22 cellular contexts compared by ENCODE assay signal in the genomic region with DNA sequence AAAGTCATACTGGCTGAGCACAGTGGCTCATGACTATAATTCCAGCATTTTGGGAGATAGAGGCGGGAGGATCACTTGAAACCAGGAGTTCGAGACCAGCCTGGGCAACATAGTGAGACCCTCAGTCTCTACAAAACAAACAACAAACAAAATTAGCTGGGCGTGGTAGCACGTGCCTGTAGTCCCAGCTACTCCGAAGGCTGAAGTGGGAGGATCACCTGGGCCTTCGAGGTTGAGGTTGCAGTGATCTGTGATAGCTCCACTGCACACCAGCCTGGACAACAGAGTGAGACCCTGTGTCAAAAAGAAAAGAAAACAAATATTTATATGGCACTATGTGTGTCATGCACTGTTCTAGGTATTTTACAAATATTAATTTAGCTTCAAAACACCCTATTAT.
DNase-seq lines count a peak whose midpoint lies in the region; ATAC-seq and TF ChIP-seq lines count a peak whose summit lies in the region.
"Had no signal": no experiment of that assay in that cellular context is flagged by ENCODE, and none has a peak within 500 bp of the region (broad histone marks: within the 10 kb centered on the region; RNA-seq: fewer than 3 reads in every experiment).

No MANE protein-coding gene starts in this region.

- H3K4ac ChIP-seq in H9 (ENCODE audit: low read depth, low read length): no peak overlapping the region
- H3K4ac ChIP-seq in mesendoderm (ENCODE audit: low read depth, low read length): peak overlapping the region; percentile 70

- H3K23me2 ChIP-seq in H9 (ENCODE audit: insufficient read length, low read depth, low read length, poor library complexity, severe bottlenecking): peaks cover 5% of the 10 kb centered on the region

- no peak for ATAC-seq in activated CD8-positive, alpha-beta T cell treated with anti-CD3 and anti-CD28 coated beads, Interleukin-2, amount 10 ng/mL, durations not matched to agents 7 days and 5 days
- ATAC-seq: A549 had no signal

- no peak overlapping the region for H3K4me3 ChIP-seq in HUES64 (ENCODE audit: low read length)
- H3K4me3 ChIP-seq in mesendoderm (ENCODE audit: low read length): no peak overlapping the region
- H3K4me3 ChIP-seq: A549; BLaER1 treated with 17β-estradiol and CSF1 and Interleukin-3, amounts not matched to agents 10 nM and 100 nM; HAP-1 had no signal

- CTCF ChIA-PET in activated CD8-positive, alpha-beta T cell treated with anti-CD3 and anti-CD28 coated beads, Interleukin-2, amount 10 ng/mL, durations not matched to agents 7 days and 5 days (lab: Charles Lee): no interaction called here

- no peak overlapping the region for H3K4me2 ChIP-seq in H9 (ENCODE audit: insufficient read depth, insufficient read length, low read length)
- H3K4me2 ChIP-seq in mesendoderm (ENCODE audit: low read length): no peak overlapping the region
- H3K4me2 ChIP-seq: A549; BLaER1 treated with 17β-estradiol and CSF1 and Interleukin-3, amounts not matched to agents 10 nM and 100 nM had no signal

- H2BK5ac ChIP-seq in H9 (ENCODE audit: insufficient read length, low read length) (no peak overlapping the region), mesendoderm (ENCODE audit: low read length) (no peak overlapping the region)

- H2AK5ac ChIP-seq in H9 (ENCODE audit: insufficient read length, low read length) (no peak overlapping the region), mesendoderm (ENCODE audit: low read length) (no peak overlapping the region)

- H3K4me1 Mint-ChIP-seq in H9: peaks cover 38 to 48% of the 10 kb centered on the region in 2 experiments
- no peaks in the 10 kb centered on the region for H3K4me1 Mint-ChIP-seq in activated CD8-positive, alpha-beta T cell treated with anti-CD3 and anti-CD28 coated beads, Interleukin-2, amount 10 ng/mL, durations not matched to agents 7 days and 5 days (ENCODE audit: low read depth)
- H3K4me1 Mint-ChIP-seq: CD8-positive, alpha-beta memory T cell had no signal

- POLR2A ChIA-PET in activated CD8-positive, alpha-beta T cell treated with anti-CD3 and anti-CD28 coated beads, Interleukin-2, amount 10 ng/mL, durations not matched to agents 7 days and 5 days (lab: Charles Lee): no interaction called here

- H3K56ac ChIP-seq in H9 (ENCODE audit: insufficient read length, low read depth, low read length): no peak overlapping the region
- H3K56ac ChIP-seq in mesendoderm (ENCODE audit: low read length): no peak overlapping the region

- H3K27ac ChIP-seq in H9 (ENCODE audit: insufficient read length, low read depth, low read length): no peak overlapping the region
- peak overlapping the region; percentile 17; the same call in 1 of the 2 replicates for H3K27ac ChIP-seq in HUES64 (ENCODE audit: low read depth, low read length)
- no peak overlapping the region for H3K27ac ChIP-seq in mesendoderm (ENCODE audit: low read depth, low read length)
- H3K27ac ChIP-seq: A549; BLaER1 treated with 17β-estradiol and CSF1 and Interleukin-3, amounts not matched to agents 10 nM and 100 nM had no signal

- TF ChIP-seq CTCF in H9 (conservative IDR thresholded peaks at IDR 0.05): no peak

- DNase-seq in H9: no peak
- no peak for DNase-seq in mesendoderm
- DNase-seq in COLO829 (ENCODE audit: low spot score): no peak
- DNase-seq in activated CD8-positive, alpha-beta T cell treated with anti-CD3 and anti-CD28 coated beads, Interleukin-2, amount 10 ng/mL, durations not matched to agents 7 days and 5 days: no peak
- no peak for DNase-seq in ureter (ENCODE audit: low spot score)
- DNase-seq: 8988T; ACHN; AML-193; BE2C; Calu3; CD4-positive, alpha-beta T cell; CD8-positive, alpha-beta memory T cell; COR-L47; DMS53; DMS79 treated with DMSO at 0.1 percent for 48 hours; GF-D8; GOT3 had no signal

- H2BK12ac ChIP-seq in H9 (ENCODE audit: insufficient read length, low read depth, low read length): no peak overlapping the region

- no peak overlapping the region for H4K91ac ChIP-seq in H9 (ENCODE audit: insufficient read length, low read depth, low read length)

- H3K18ac ChIP-seq in H9 (ENCODE audit: insufficient read length, low read depth, low read length) (no peak overlapping the region), mesendoderm (ENCODE audit: low read length) (peak overlapping the region; percentile 47)

- no peaks in the 10 kb centered on the region; the same call in 1 of the 2 replicates for H3K4me1 ChIP-seq in H9 (ENCODE audit: insufficient read depth, low read length)
- H3K4me1 ChIP-seq in HUES64 (ENCODE audit: insufficient read depth, low read length): peaks cover 46% of the 10 kb centered on the region
- H3K4me1 ChIP-seq in mesendoderm (ENCODE audit: control insufficient read depth, low read depth, low read length): peaks cover 9% of the 10 kb centered on the region
- H3K4me1 ChIP-seq: BE2C had no signal

- H3K27ac Mint-ChIP-seq in H9: peak overlapping the region in 2 of 3 experiments; percentile 82 to 89; a peak in 2 of 7 replicates
- H3K27ac Mint-ChIP-seq in activated CD8-positive, alpha-beta T cell treated with anti-CD3 and anti-CD28 coated beads, Interleukin-2, amount 10 ng/mL, durations not matched to agents 7 days and 5 days: no peak overlapping the region
- H3K27ac Mint-ChIP-seq: CD4-positive, alpha-beta T cell had no signal

- H3K9ac ChIP-seq in H9 (ENCODE audit: extremely low read depth, insufficient read length, low read length) (no peak overlapping the region), HUES64 (ENCODE audit: low read depth, low read length) (no peak overlapping the region), mesendoderm (ENCODE audit: low read length) (no peak overlapping the region)
- H3K9ac ChIP-seq: BLaER1 treated with 17β-estradiol and CSF1 and Interleukin-3, amounts not matched to agents 10 nM and 100 nM had no signal

- H2BK120ac ChIP-seq in H9 (ENCODE audit: low read depth, low read length, poor library complexity, severe bottlenecking) (no peak overlapping the region), mesendoderm (ENCODE audit: low read depth, low read length) (peak overlapping the region; percentile 82)

- H3T11ph ChIP-seq in H9 (ENCODE audit: low read length): no peak overlapping the region

- no CpG with 5 or more reads among the region's 6 CpGs for WGBS in H9 (ENCODE audit: extremely low coverage, insufficient read length, low lambda C conversion rate)
- 94% methylated on average over 6 of the region's 6 CpGs for WGBS in HUES64
- WGBS in mesendoderm (ENCODE audit: extremely low coverage, insufficient coverage, low lambda C conversion rate): no CpG with 5 or more reads among the region's 6 CpGs

- no peak overlapping the region for H2BK15ac ChIP-seq in H9 (ENCODE audit: low read depth, low read length)
- H2BK15ac ChIP-seq in mesendoderm (replicated peaks; ENCODE audit: low read depth): no peak overlapping the region

- peaks cover 18% of the 10 kb centered on the region; the same call in 1 of the 2 replicates for H3K79me2 ChIP-seq in H9 (ENCODE audit: insufficient read depth, low read length)
- peaks cover 17% of the 10 kb centered on the region for H3K79me2 ChIP-seq in mesendoderm (ENCODE audit: control insufficient read depth, insufficient read depth, low read length)

- H3K23ac ChIP-seq in H9 (ENCODE audit: insufficient read length, low read depth, low read length) (no peak overlapping the region), mesendoderm (ENCODE audit: low read length) (no peak overlapping the region)

- H3K79me1 ChIP-seq in H9 (ENCODE audit: insufficient read depth, low read depth, low read length, poor library complexity, severe bottlenecking) (no peaks in the 10 kb centered on the region), mesendoderm (ENCODE audit: low read length) (peaks cover 1% of the 10 kb centered on the region)

- H2BK20ac ChIP-seq in H9 (ENCODE audit: low read depth, low read length, poor library complexity, severe bottlenecking): no peak overlapping the region

- no peaks in the 10 kb centered on the region for H3K27me3 ChIP-seq in H9 (ENCODE audit: insufficient read depth, low read length)
- no peaks in the 10 kb centered on the region for H3K27me3 ChIP-seq in HUES64 (ENCODE audit: insufficient read depth, low read length)
- H3K27me3 ChIP-seq in mesendoderm (ENCODE audit: insufficient read depth, low read length, poor library complexity): no peaks in the 10 kb centered on the region
- H3K27me3 ChIP-seq: BE2C; BLaER1 treated with 17β-estradiol and CSF1 and Interleukin-3, amounts not matched to agents 10 nM and 100 nM had no signal

- no peak overlapping the region for H4K5ac ChIP-seq in H9 (ENCODE audit: insufficient read length, low read depth, low read length)
- H4K5ac ChIP-seq in mesendoderm (ENCODE audit: low read length): no peak overlapping the region

- no peaks in the 10 kb centered on the region for H3K9me3 Mint-ChIP-seq in H9
- H3K9me3 Mint-ChIP-seq in activated CD8-positive, alpha-beta T cell treated with anti-CD3 and anti-CD28 coated beads, Interleukin-2, amount 10 ng/mL, durations not matched to agents 7 days and 5 days (ENCODE audit: insufficient read depth): no peaks in the 10 kb centered on the region
- H3K9me3 Mint-ChIP-seq: CD14-positive monocyte; CD4-positive, alpha-beta T cell; CD8-positive, alpha-beta memory T cell had no signal

- H3K27me3 Mint-ChIP-seq in H9 (ENCODE audit: low read depth): no peaks in the 10 kb centered on the region
- H3K27me3 Mint-ChIP-seq in activated CD8-positive, alpha-beta T cell treated with anti-CD3 and anti-CD28 coated beads, Interleukin-2, amount 10 ng/mL, durations not matched to agents 7 days and 5 days (ENCODE audit: low read depth): no peaks in the 10 kb centered on the region
- H3K27me3 Mint-ChIP-seq: CD4-positive, alpha-beta T cell; CD8-positive, alpha-beta memory T cell had no signal

- H4K20me1 ChIP-seq in H9 (ENCODE audit: control insufficient read depth, insufficient read depth, insufficient read length): no peaks in the 10 kb centered on the region
- H4K20me1 ChIP-seq: BLaER1 treated with 17β-estradiol and CSF1 and Interleukin-3, amounts not matched to agents 10 nM and 100 nM had no signal

- H3K9me3 ChIP-seq in H9 (ENCODE audit: control insufficient read depth, low read depth, low read length) (no peaks in the 10 kb centered on the region), HUES64 (ENCODE audit: insufficient read depth, low read depth, low read length) (no peaks in the 10 kb centered on the region)
- H3K9me3 ChIP-seq: A549; BE2C; BLaER1 treated with 17β-estradiol and CSF1 and Interleukin-3, amounts not matched to agents 10 nM and 100 nM; HAP-1 had no signal

- H3K36me3 Mint-ChIP-seq in H9 (ENCODE audit: insufficient read depth in 1 of 3, low read depth in 3 of 3): peaks cover 2 to 9% (median 6%) of the 10 kb centered on the region in 3 experiments; a peak in 3 of 7 replicates
- H3K36me3 Mint-ChIP-seq in activated CD8-positive, alpha-beta T cell treated with anti-CD3 and anti-CD28 coated beads, Interleukin-2, amount 10 ng/mL, durations not matched to agents 7 days and 5 days (ENCODE audit: low read depth): no peaks in the 10 kb centered on the region

- H4K8ac ChIP-seq in H9 (replicated peaks; ENCODE audit: insufficient read length, low read depth, low read length) (no peak overlapping the region), mesendoderm (ENCODE audit: low read depth, low read length) (no peak overlapping the region)

- no peak overlapping the region for H3K4me3 Mint-ChIP-seq in H9
- H3K4me3 Mint-ChIP-seq in activated CD8-positive, alpha-beta T cell treated with anti-CD3 and anti-CD28 coated beads, Interleukin-2, amount 10 ng/mL, durations not matched to agents 7 days and 5 days: no peak overlapping the region
- H3K4me3 Mint-ChIP-seq: CD14-positive monocyte; CD4-positive, alpha-beta T cell; CD8-positive, alpha-beta memory T cell had no signal

- H3K14ac ChIP-seq in H9 (ENCODE audit: insufficient read depth, low read length): no peak overlapping the region

- no peak overlapping the region for H2AFZ ChIP-seq in H9 (ENCODE audit: low read length)

- H3K36me3 ChIP-seq in HUES64 (ENCODE audit: insufficient read depth, low read length): peaks cover 4% of the 10 kb centered on the region; the same call in 1 of the 2 replicates
- H3K36me3 ChIP-seq in mesendoderm (ENCODE audit: control insufficient read depth, insufficient read depth, low read length): no peaks in the 10 kb centered on the region
- H3K36me3 ChIP-seq: BE2C, HAP-1 had no signal
